8 cellular contexts compared by ENCODE assay signal in the genomic region with DNA sequence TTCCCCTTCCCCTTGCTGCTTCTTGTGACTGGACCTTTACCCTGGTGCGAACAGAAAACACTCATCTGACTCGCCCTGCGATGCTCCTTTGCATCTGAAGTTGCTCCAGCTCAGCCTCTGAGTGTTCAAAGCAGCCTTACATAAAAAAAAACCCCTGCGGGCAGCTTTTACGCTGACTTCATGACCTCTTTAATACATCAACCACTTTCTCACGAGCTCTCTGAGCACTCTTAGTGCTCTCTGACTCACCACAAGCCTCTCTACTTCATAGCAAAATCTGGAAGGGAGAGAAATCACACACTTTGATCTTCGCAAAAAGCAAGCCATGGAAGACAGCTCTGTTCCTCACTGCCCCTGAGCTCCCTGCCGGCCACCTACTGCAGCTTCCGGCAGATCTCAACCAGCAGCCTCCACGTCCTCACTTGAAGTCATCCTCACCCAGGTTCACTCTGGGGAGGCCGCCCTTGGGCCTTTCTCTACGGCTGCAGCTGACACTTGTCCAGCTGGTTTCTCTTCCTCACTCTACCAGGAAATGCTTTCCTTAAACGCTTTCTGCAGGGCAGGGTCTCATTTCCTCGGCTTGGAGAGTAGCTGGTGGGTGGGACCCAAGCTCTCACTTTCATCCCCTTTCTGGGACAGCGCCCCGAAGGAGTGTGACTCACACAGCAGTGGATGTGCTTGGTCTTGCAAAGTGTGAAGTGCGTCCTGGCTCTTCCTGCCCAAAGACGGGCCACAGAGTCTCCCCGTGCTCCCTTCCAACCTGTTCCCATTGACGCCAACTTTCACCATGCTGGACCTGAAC. TPM values are rescaled to one million over a fixed set of nuclear protein-coding genes. Genes with fewer than 3 reads are reported as not detected.
A peak's percentile ranks its signal among the peaks of the same experiment; 100 is the strongest.
DNase-seq lines count a peak whose midpoint lies in the region; ATAC-seq, FAIRE-seq and TF ChIP-seq lines count a peak whose summit lies in the region.

No MANE protein-coding gene starts in this region.

- peak in 1 of 2 experiments; percentile 16; a peak in 1 of 4 replicates for TF ChIP-seq EP300 in GM12878 (IDR thresholded peaks at IDR 0.05; ENCODE audit: borderline replicate concordance in 1 of 2, control insufficient read depth in 1 of 2, low read depth in 2 of 2, low read length in 2 of 2)

- H3K27ac ChIP-seq in Peyer's patch (peak overlapping the region; percentile 32 to 74 (median 54)), GM12878 (ENCODE audit: control insufficient read depth, insufficient read depth) (peak overlapping the region; percentile 67)

- H3K36me3 Mint-ChIP-seq in mesothelial cell of epicardium = no peaks in the 10 kb centered on the region

- H4K20me1 ChIP-seq in GM12878 (ENCODE audit: control insufficient read depth, insufficient read depth) = no peaks in the 10 kb centered on the region

- no peaks in the 10 kb centered on the region for H3K9me3 Mint-ChIP-seq in mesothelial cell of epicardium

- H2AFZ ChIP-seq in GM12878 (ENCODE audit: control insufficient read depth, low read depth, low read length) = no peak overlapping the region; the same call in 1 of the 2 replicates

- TF ChIP-seq RAD21 in GM12878 (IDR thresholded peaks at IDR 0.05; ENCODE audit: insufficient read depth, low read depth, low read length) = no peak

- peak overlapping the region; percentile 47 for H3K4me2 ChIP-seq in GM12878 (ENCODE audit: control insufficient read depth, insufficient read depth)

- TF ChIP-seq CTCF in Peyer's patch (IDR thresholded peaks at IDR 0.05) = peak in 1 of 6 experiments; percentile 2
- TF ChIP-seq CTCF in GM12878 (IDR thresholded peaks at IDR 0.05 in 2 of 3, conservative IDR thresholded peaks at IDR 0.05 in 1 of 3; ENCODE audit: control insufficient read depth in 2 of 3, extremely low read depth in 1 of 3, insufficient read depth in 1 of 3, low read depth in 3 of 3, low read length in 3 of 3) = no peak
- no peak for TF ChIP-seq CTCF in mesothelial cell of epicardium (IDR thresholded peaks at IDR 0.05; ENCODE audit: unreplicated experiment)

- in situ Hi-C loops in GM12878 (cut with MboI) = loop anchor here (25.0 kb wide), 1 partner anchor 1352 kb away; no protein-coding TSS in a partner anchor

- DNase-seq in COLO829 (ENCODE audit: low spot score) (peak; percentile 93), GOT3 (lab: John Stamatoyannopoulos, UW) (peak; percentile 63), Peyer's patch (peak in 2 of 3 donors; percentile 57 to 70), GM12878 (ENCODE audit: low read depth, low spot score) (peak; percentile 71), mesothelial cell of epicardium (ENCODE audit: low spot score in 2 of 2, unreplicated experiment in 2 of 2) (no peak), HuH-7 (ENCODE audit: low spot score) (no peak), occipital lobe (lab: John Stamatoyannopoulos, UW) (no peak), cortex of kidney (lab: John Stamatoyannopoulos, UW) (no peak)

- WGBS in GM12878 (ENCODE audit: insufficient coverage, insufficient replicate concordance, low lambda C conversion rate, missing lambda C conversion rate) = 1% methylated on average over 20 of the region's 20 CpGs

- peak; percentile 67 for ATAC-seq in GM12878

- H3K9ac ChIP-seq in GM12878 (ENCODE audit: control insufficient read depth, insufficient read depth, low read length) = peak overlapping the region; percentile 16; the same call in 1 of the 2 replicates

- H3K36me3 ChIP-seq in Peyer's patch (no peaks in the 10 kb centered on the region), GM12878 (ENCODE audit: control insufficient read depth in 2 of 2, insufficient read depth in 2 of 2, low read length in 1 of 2) (no peaks in the 10 kb centered on the region)

- no peak overlapping the region for H3K4me3 ChIP-seq in Peyer's patch
- H3K4me3 ChIP-seq in GM12878 = no peak overlapping the region

- H3K4me1 Mint-ChIP-seq in mesothelial cell of epicardium = peaks cover 13% of the 10 kb centered on the region

- no TSS peak for BruUV-seq in GM12878 (replicated peaks; lab: Mats Ljungman, UMichigan)

- no peaks in the 10 kb centered on the region for H3K27me3 Mint-ChIP-seq in mesothelial cell of epicardium (ENCODE audit: low read depth)

- SMC1A ChIA-PET in GM12878 (lab: Charles Lee; ENCODE audit: uncharacterized antibody, unreplicated experiment) = interaction anchor here (0.6 to 5.2 kb wide), 33 partner anchors 11 to 482 kb away, joined by 3 to 97 read pairs (median 8); partner anchors contain the start of genes LMAN2, MXD3, PDLIM7 and PFN3

- no peak for TF ChIP-seq POLR2A in Peyer's patch (IDR thresholded peaks at IDR 0.05)
- TF ChIP-seq POLR2A in GM12878 (IDR thresholded peaks at IDR 0.05; ENCODE audit: low read depth, low read length) = no peak; the same call in 1 of the 2 replicates

- CTCF ChIA-PET in GM12878 (lab: Yijun Ruan, JAX) = interaction anchor here (0.5 to 8.4 kb wide), 35 partner anchors 11 to 277 kb away, joined by 3 to 240 read pairs (median 11); partner anchors contain the start of genes B4GALT7, DOK3, F12 and GRK6

- no peak overlapping the region for H3K4me3 Mint-ChIP-seq in mesothelial cell of epicardium

- peak; percentile 73 for FAIRE-seq in GM12878 (lab: Jason Lieb, UNC)

- peak overlapping the region; percentile 84 for H3K27ac Mint-ChIP-seq in mesothelial cell of epicardium

- RAD21 ChIA-PET in GM12878 (lab: Charles Lee; ENCODE audit: unreplicated experiment) = interaction anchor here (0.7 to 6.2 kb wide), 32 partner anchors 11 to 276 kb away, joined by 3 to 120 read pairs (median 10); partner anchors contain the start of genes GRK6, LMAN2, PDLIM7 and PFN3

- intact Hi-C loops in GM12878 (cut with micrococcal nuclease; ENCODE audit: unreplicated experiment) = loop anchor here (1.0 to 5.0 kb wide), 5 partner anchors 25 to 203 kb away; partner anchors contain the start of gene TMED9

- no peaks in the 10 kb centered on the region for H3K27me3 ChIP-seq in Peyer's patch
- H3K27me3 ChIP-seq in GM12878 (replicated peaks in 1 of 2; ENCODE audit: control insufficient read depth in 2 of 2, insufficient read depth in 2 of 2, low read length in 1 of 2) = no peaks in the 10 kb centered on the region

- POLR2A ChIA-PET in GM12878 (lab: Charles Lee) = interaction anchor here (0.5 to 6.0 kb wide), 21 partner anchors 11 to 1171 kb away, joined by 3 to 56 read pairs (median 9); partner anchors contain the start of genes LMAN2, PDLIM7 and RGS14

- no peaks in the 10 kb centered on the region for H3K9me3 ChIP-seq in Peyer's patch
- no peaks in the 10 kb centered on the region for H3K9me3 ChIP-seq in GM12878 (replicated peaks; ENCODE audit: control insufficient read depth, insufficient read depth, low read length)

- H3K4me1 ChIP-seq in Peyer's patch (peaks cover 0 to 29% (median 21%) of the 10 kb centered on the region in 4 donors), GM12878 (ENCODE audit: control insufficient read depth, insufficient read depth, low read length) (peaks cover 26% of the 10 kb centered on the region)

- no peaks in the 10 kb centered on the region for H3K79me2 ChIP-seq in GM12878 (ENCODE audit: control insufficient read depth, insufficient read depth, low read length)

RNA-seq across cellular contexts. Expression of gene SLC34A1, which starts 5.3 kb away (rescaled TPM):
- total RNA-seq in Peyer's patch (under 1 TPM in 1 of 4 donors, not detected in 3; 0.35 TPM), GM12878 (2014; rRNA removed) (0.05 and 0.11 TPM in 2 replicates), GM12878 (2014; rRNA removed; fragmentation: Illumina TruSeq; extraction: Trizol) (0.04 and 0.09 TPM in 2 replicates), GM12878 (2021) (0.05 and 0.10 TPM in 2 replicates), mesothelial cell of epicardium (not detected in 3 replicates), occipital lobe (not detected)
- 1.7 and 2.1 TPM in 2 replicates for total RNA-seq in GM12878 (2013; cell fraction: nucleolus; rRNA removed)
- not detected for polyA plus RNA-seq in GM12878 (2011; ENCODE audit: low read depth)
- polyA plus RNA-seq in GM12878 (2011; rRNA removed) (0.14 TPM in 2 replicates), GM12878 (2014; fragmentation: Illumina TruSeq; extraction: Trizol) (0.03 TPM in 1 of 2 replicates, not detected in the other), GM12878 (2014; fragmentation: Nextera tagmentation; extraction: Ambion mirVana) (not detected), GM12878 (2014; rRNA removed) (0.05 and 0.09 TPM in 2 replicates), GM12878 (2016; fragmentation: Nextera tagmentation; extraction: Ambion mirVana) (under 1 TPM; 0.07 to 0.09 TPM)
- polyA plus RNA-seq in GM12878 (2011; cell fraction: cytosol; rRNA removed) = 0.13 and 0.22 TPM in 2 replicates
- polyA plus RNA-seq in GM12878 (2011; cell fraction: nucleus; rRNA removed) = 0.85 and 0.91 TPM in 2 replicates
- 0.08 and 0.14 TPM in 2 replicates for polyA plus RNA-seq in GM12878 (2012)
- 0.37 and 0.77 TPM in 2 replicates for polyA minus RNA-seq in GM12878 (2011; rRNA and poly(A)+ RNA removed)
- not detected in 2 replicates for polyA minus RNA-seq in GM12878 (2011; cell fraction: cytosol; rRNA and poly(A)+ RNA removed)
- polyA minus RNA-seq in GM12878 (2011; cell fraction: nucleus; rRNA and poly(A)+ RNA removed) = 0.60 and 0.96 TPM in 2 replicates

RNA-seq across cellular contexts. Expression of gene PFN3, which starts 10.9 kb away (rescaled TPM):
- total RNA-seq in Peyer's patch (not detected), GM12878 (2014; rRNA removed) (not detected in 2 replicates), GM12878 (2014; rRNA removed; fragmentation: Illumina TruSeq; extraction: Trizol) (not detected in 2 replicates), GM12878 (2021) (not detected in 2 replicates), mesothelial cell of epicardium (not detected in 3 replicates), occipital lobe (not detected)
- 2.1 TPM in 1 of 2 replicates, not detected in the other for total RNA-seq in GM12878 (2013; cell fraction: nucleolus; rRNA removed)
- not detected for polyA plus RNA-seq in GM12878 (2011; ENCODE audit: low read depth)
- polyA plus RNA-seq in GM12878 (2011; rRNA removed) (not detected in 2 replicates), GM12878 (2014; fragmentation: Illumina TruSeq; extraction: Trizol) (not detected in 2 replicates), GM12878 (2014; fragmentation: Nextera tagmentation; extraction: Ambion mirVana) (not detected), GM12878 (2014; rRNA removed) (not detected in 2 replicates), GM12878 (2016; fragmentation: Nextera tagmentation; extraction: Ambion mirVana) (not detected)
- not detected in 2 replicates for polyA plus RNA-seq in GM12878 (2011; cell fraction: cytosol; rRNA removed)
- polyA plus RNA-seq in GM12878 (2011; cell fraction: nucleus; rRNA removed) = not detected in 2 replicates
- polyA plus RNA-seq in GM12878 (2012) = not detected in 2 replicates
- not detected in 2 replicates for polyA minus RNA-seq in GM12878 (2011; rRNA and poly(A)+ RNA removed)
- polyA minus RNA-seq in GM12878 (2011; cell fraction: cytosol; rRNA and poly(A)+ RNA removed) = not detected in 2 replicates
- polyA minus RNA-seq in GM12878 (2011; cell fraction: nucleus; rRNA and poly(A)+ RNA removed) = not detected in 2 replicates

RNA-seq across cellular contexts. Expression of gene F12, which starts 19.8 kb away (rescaled TPM):
- 10 to 100 TPM in 1 of 4 donors, 1 to 10 TPM in 3; 1.7 to 22.2 (median 7.8) TPM for total RNA-seq in Peyer's patch
- 4.6 and 6.3 TPM in 2 replicates for total RNA-seq in GM12878 (2013; cell fraction: nucleolus; rRNA removed)
- total RNA-seq in GM12878 (2014; rRNA removed) = 6.9 and 7.1 TPM in 2 replicates
- total RNA-seq in GM12878 (2014; rRNA removed; fragmentation: Illumina TruSeq; extraction: Trizol) = 0.49 and 0.74 TPM in 2 replicates
- total RNA-seq in GM12878 (2021) = 5.8 and 7.1 TPM in 2 replicates
- polyA plus RNA-seq in GM12878 (2011; ENCODE audit: low read depth) = 2.0 TPM
- polyA plus RNA-seq in GM12878 (2011; rRNA removed) = 2.3 and 5.2 TPM in 2 replicates
- 6.7 and 11.9 TPM in 2 replicates for polyA plus RNA-seq in GM12878 (2011; cell fraction: cytosol; rRNA removed)
- polyA plus RNA-seq in GM12878 (2011; cell fraction: nucleus; rRNA removed) = 14.0 and 14.8 TPM in 2 replicates
- polyA plus RNA-seq in GM12878 (2012) = 3.0 and 4.4 TPM in 2 replicates
- 0.25 and 0.82 TPM in 2 replicates for polyA plus RNA-seq in GM12878 (2014; fragmentation: Illumina TruSeq; extraction: Trizol)
- polyA plus RNA-seq in GM12878 (2014; fragmentation: Nextera tagmentation; extraction: Ambion mirVana) = under 1 TPM; 0.50 to 0.82 TPM
- polyA plus RNA-seq in GM12878 (2014; rRNA removed) = 5.9 and 9.9 TPM in 2 replicates
- 10 to 100 TPM in 1 of 2 experiments, 1 to 10 TPM in 1; 9.7 to 11.3 TPM for polyA plus RNA-seq in GM12878 (2016; fragmentation: Nextera tagmentation; extraction: Ambion mirVana)
- 1.8 and 3.0 TPM in 2 replicates for polyA minus RNA-seq in GM12878 (2011; rRNA and poly(A)+ RNA removed)
- polyA minus RNA-seq in GM12878 (2011; cell fraction: cytosol; rRNA and poly(A)+ RNA removed) = 2.9 and 7.5 TPM in 2 replicates
- polyA minus RNA-seq in GM12878 (2011; cell fraction: nucleus; rRNA and poly(A)+ RNA removed) = 2.9 and 3.5 TPM in 2 replicates
- total RNA-seq in mesothelial cell of epicardium = 2.1 to 2.7 TPM (median 2.3 TPM) in 3 replicates
- 3.9 TPM for total RNA-seq in occipital lobe

RNA-seq across cellular contexts. Expression of gene RGS14, which starts 31.8 kb away (rescaled TPM):
- total RNA-seq in Peyer's patch (10 to 100 TPM; 19.4 to 41.0 (median 23.3) TPM), GM12878 (2014; rRNA removed) (56.5 and 68.1 TPM in 2 replicates), GM12878 (2014; rRNA removed; fragmentation: Illumina TruSeq; extraction: Trizol) (25.1 and 30.4 TPM in 2 replicates), GM12878 (2021) (65.6 and 72.9 TPM in 2 replicates), mesothelial cell of epicardium (13.5 to 16.1 TPM (median 14.1 TPM) in 3 replicates), occipital lobe (4.4 TPM)
- 111 and 131 TPM in 2 replicates for total RNA-seq in GM12878 (2013; cell fraction: nucleolus; rRNA removed)
- 6.4 TPM for polyA plus RNA-seq in GM12878 (2011; ENCODE audit: low read depth)
- polyA plus RNA-seq in GM12878 (2011; rRNA removed) (28.8 and 57.1 TPM in 2 replicates), GM12878 (2014; fragmentation: Illumina TruSeq; extraction: Trizol) (4.4 and 35.8 TPM in 2 replicates), GM12878 (2014; fragmentation: Nextera tagmentation; extraction: Ambion mirVana) (1 to 10 TPM in 1 of 2 experiments, under 1 TPM in 1; 0.19 to 1.3 TPM), GM12878 (2014; rRNA removed) (88.7 and 91.9 TPM in 2 replicates), GM12878 (2016; fragmentation: Nextera tagmentation; extraction: Ambion mirVana) (10 to 100 TPM; 53.6 to 56.0 TPM)
- 90.6 and 104 TPM in 2 replicates for polyA plus RNA-seq in GM12878 (2011; cell fraction: cytosol; rRNA removed)
- polyA plus RNA-seq in GM12878 (2011; cell fraction: nucleus; rRNA removed) = 281 and 299 TPM in 2 replicates
- 30.7 and 40.7 TPM in 2 replicates for polyA plus RNA-seq in GM12878 (2012)
- polyA minus RNA-seq in GM12878 (2011; rRNA and poly(A)+ RNA removed) = 40.5 and 82.2 TPM in 2 replicates
- polyA minus RNA-seq in GM12878 (2011; cell fraction: cytosol; rRNA and poly(A)+ RNA removed) = 26.2 and 29.3 TPM in 2 replicates
- polyA minus RNA-seq in GM12878 (2011; cell fraction: nucleus; rRNA and poly(A)+ RNA removed) = 52.3 and 74.0 TPM in 2 replicates

RNA-seq across cellular contexts. Expression of gene GRK6, which starts 36.9 kb away (rescaled TPM):
- total RNA-seq in Peyer's patch (100 to 1,000 TPM in 1 of 4 donors, 10 to 100 TPM in 3; 36.2 to 140 (median 40.7) TPM), GM12878 (2014; rRNA removed) (82.3 and 90.7 TPM in 2 replicates), GM12878 (2014; rRNA removed; fragmentation: Illumina TruSeq; extraction: Trizol) (43.6 and 46.7 TPM in 2 replicates), GM12878 (2021) (118 and 124 TPM in 2 replicates), mesothelial cell of epicardium (44.9 to 48.2 TPM (median 45.3 TPM) in 3 replicates), occipital lobe (14.0 TPM)
- total RNA-seq in GM12878 (2013; cell fraction: nucleolus; rRNA removed) = 126 and 167 TPM in 2 replicates
- 16.1 TPM for polyA plus RNA-seq in GM12878 (2011; ENCODE audit: low read depth)
- polyA plus RNA-seq in GM12878 (2011; rRNA removed) (28.1 and 38.1 TPM in 2 replicates), GM12878 (2014; fragmentation: Illumina TruSeq; extraction: Trizol) (8.6 and 31.1 TPM in 2 replicates), GM12878 (2014; fragmentation: Nextera tagmentation; extraction: Ambion mirVana) (1 to 10 TPM in 1 of 2 experiments, under 1 TPM in 1; 0.79 to 2.6 TPM), GM12878 (2014; rRNA removed) (78.2 and 85.5 TPM in 2 replicates), GM12878 (2016; fragmentation: Nextera tagmentation; extraction: Ambion mirVana) (10 to 100 TPM; 13.5 to 45.1 TPM)
- 63.7 and 70.0 TPM in 2 replicates for polyA plus RNA-seq in GM12878 (2011; cell fraction: cytosol; rRNA removed)
- 103 and 138 TPM in 2 replicates for polyA plus RNA-seq in GM12878 (2011; cell fraction: nucleus; rRNA removed)
- 45.5 and 47.2 TPM in 2 replicates for polyA plus RNA-seq in GM12878 (2012)
- 43.4 and 59.9 TPM in 2 replicates for polyA minus RNA-seq in GM12878 (2011; rRNA and poly(A)+ RNA removed)
- 25.1 and 27.3 TPM in 2 replicates for polyA minus RNA-seq in GM12878 (2011; cell fraction: cytosol; rRNA and poly(A)+ RNA removed)
- polyA minus RNA-seq in GM12878 (2011; cell fraction: nucleus; rRNA and poly(A)+ RNA removed) = 71.0 and 116 TPM in 2 replicates

Comparison
In these comparisons a context has a peak if more than half of its experiments do, and no peak if none do; other contexts are left out.
1. DNase-seq: peak in COLO829 (single experiment), GOT3 (single experiment), Peyer's patch (2 of 3) and GM12878 (single experiment); none in mesothelial cell of epicardium (0 of 2), HuH-7 (single experiment), occipital lobe (single experiment) and cortex of kidney (single experiment).